1 cellular context compared by ENCODE assay signal in genomic region chr19:11136400-11137101, GRCh38.
TF ChIP-seq lines count a peak whose summit lies in the region.

No MANE protein-coding gene starts in this region.

TF ChIP-seq in K562, 482 proteins besides CTCF, POLR2A, EP300 and RAD21:
- peak; percentile 75 for TF ChIP-seq ZNF121 (CRISPR knock-in tag; conservative IDR thresholded peaks at IDR 0.05)
- no peak for TF ChIP-seq TFAM (CRISPR knock-in tag; conservative IDR thresholded peaks at IDR 0.05)
- TF ChIP-seq POLR2G (IDR thresholded peaks at IDR 0.05; ENCODE audit: low read depth, low read length): peak; percentile 53
